In the genomic region with DNA sequence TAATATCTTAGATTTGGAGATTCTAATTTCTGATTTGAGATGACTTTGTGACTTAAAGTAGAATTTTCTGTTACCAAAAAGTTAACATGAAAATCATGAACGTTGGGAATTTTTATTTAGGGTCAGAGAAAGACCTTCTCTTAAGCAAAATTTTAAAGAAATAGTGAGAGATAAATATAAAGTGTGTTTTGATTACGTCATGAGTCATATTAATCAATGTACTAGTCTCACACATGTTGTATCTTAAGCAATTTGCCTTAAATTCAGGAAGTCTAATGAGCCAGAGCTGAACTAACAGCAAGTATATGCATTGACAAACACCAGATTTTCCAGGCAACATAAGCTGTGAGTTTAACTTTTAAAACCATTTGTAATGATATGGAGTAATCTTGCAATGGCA, we compare ENCODE assay signal across 2 cellular contexts.
TF ChIP-seq lines count a peak whose summit lies in the region.

No MANE protein-coding gene starts in this region.

TF ChIP-seq in HEK293, 187 proteins besides CTCF, POLR2A, EP300 and RAD21 (continued from another document):
- TF ChIP-seq, protein P1, sequence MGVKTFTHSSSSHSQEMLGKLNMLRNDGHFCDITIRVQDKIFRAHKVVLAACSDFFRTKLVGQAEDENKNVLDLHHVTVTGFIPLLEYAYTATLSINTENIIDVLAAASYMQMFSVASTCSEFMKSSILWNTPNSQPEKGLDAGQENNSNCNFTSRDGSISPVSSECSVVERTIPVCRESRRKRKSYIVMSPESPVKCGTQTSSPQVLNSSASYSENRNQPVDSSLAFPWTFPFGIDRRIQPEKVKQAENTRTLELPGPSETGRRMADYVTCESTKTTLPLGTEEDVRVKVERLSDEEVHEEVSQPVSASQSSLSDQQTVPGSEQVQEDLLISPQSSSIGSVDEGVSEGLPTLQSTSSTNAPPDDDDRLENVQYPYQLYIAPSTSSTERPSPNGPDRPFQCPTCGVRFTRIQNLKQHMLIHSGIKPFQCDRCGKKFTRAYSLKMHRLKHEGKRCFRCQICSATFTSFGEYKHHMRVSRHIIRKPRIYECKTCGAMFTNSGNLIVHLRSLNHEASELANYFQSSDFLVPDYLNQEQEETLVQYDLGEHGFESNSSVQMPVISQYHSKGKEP (tag by site-specific recombination; IDR thresholded peaks at IDR 0.05) = no peak
- TF ChIP-seq ZEB2 (tag by site-specific recombination; IDR thresholded peaks at IDR 0.05) = no peak

TF ChIP-seq in H1, 55 proteins besides CTCF, POLR2A, EP300 and RAD21 (continued from another document):
- no peak for TF ChIP-seq HDAC6 (IDR thresholded peaks at IDR 0.05; ENCODE audit: low read depth, low read length)
- TF ChIP-seq, protein P2, sequence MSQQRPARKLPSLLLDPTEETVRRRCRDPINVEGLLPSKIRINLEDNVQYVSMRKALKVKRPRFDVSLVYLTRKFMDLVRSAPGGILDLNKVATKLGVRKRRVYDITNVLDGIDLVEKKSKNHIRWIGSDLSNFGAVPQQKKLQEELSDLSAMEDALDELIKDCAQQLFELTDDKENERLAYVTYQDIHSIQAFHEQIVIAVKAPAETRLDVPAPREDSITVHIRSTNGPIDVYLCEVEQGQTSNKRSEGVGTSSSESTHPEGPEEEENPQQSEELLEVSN (IDR thresholded peaks at IDR 0.05) = no peak
- TF ChIP-seq, protein P3, sequence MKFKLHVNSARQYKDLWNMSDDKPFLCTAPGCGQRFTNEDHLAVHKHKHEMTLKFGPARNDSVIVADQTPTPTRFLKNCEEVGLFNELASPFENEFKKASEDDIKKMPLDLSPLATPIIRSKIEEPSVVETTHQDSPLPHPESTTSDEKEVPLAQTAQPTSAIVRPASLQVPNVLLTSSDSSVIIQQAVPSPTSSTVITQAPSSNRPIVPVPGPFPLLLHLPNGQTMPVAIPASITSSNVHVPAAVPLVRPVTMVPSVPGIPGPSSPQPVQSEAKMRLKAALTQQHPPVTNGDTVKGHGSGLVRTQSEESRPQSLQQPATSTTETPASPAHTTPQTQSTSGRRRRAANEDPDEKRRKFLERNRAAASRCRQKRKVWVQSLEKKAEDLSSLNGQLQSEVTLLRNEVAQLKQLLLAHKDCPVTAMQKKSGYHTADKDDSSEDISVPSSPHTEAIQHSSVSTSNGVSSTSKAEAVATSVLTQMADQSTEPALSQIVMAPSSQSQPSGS (IDR thresholded peaks at IDR 0.05; ENCODE audit: low read length) = no peak
- TF ChIP-seq SRF (IDR thresholded peaks at IDR 0.05; ENCODE audit: low read depth, low read length) = no peak
- TF ChIP-seq ZNF274 (IDR thresholded peaks at IDR 0.05; ENCODE audit: borderline replicate concordance, extremely low read depth, low read length) = no peak
- TF ChIP-seq GABPA (IDR thresholded peaks at IDR 0.05; ENCODE audit: borderline replicate concordance, insufficient read depth, low read length) = no peak
- no peak for TF ChIP-seq YY1 (IDR thresholded peaks at IDR 0.05; ENCODE audit: low read depth, low read length)
- no peak for TF ChIP-seq KDM1A (IDR thresholded peaks at IDR 0.05; ENCODE audit: borderline replicate concordance, low read length)
- TF ChIP-seq, protein P4, sequence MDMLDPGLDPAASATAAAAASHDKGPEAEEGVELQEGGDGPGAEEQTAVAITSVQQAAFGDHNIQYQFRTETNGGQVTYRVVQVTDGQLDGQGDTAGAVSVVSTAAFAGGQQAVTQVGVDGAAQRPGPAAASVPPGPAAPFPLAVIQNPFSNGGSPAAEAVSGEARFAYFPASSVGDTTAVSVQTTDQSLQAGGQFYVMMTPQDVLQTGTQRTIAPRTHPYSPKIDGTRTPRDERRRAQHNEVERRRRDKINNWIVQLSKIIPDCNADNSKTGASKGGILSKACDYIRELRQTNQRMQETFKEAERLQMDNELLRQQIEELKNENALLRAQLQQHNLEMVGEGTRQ (IDR thresholded peaks at IDR 0.05; ENCODE audit: low read length) = no peak
- TF ChIP-seq GTF2F1 (IDR thresholded peaks at IDR 0.05; ENCODE audit: borderline replicate concordance, low read depth, low read length) = no peak
- TF ChIP-seq CHD2 (IDR thresholded peaks at IDR 0.05; ENCODE audit: low read length) = no peak
